In genomic region chr9:92685022-92685421, GRCh38 we compare ENCODE assay signal across 27 cellular contexts.
"Had no signal": no experiment of that assay in that cellular context is flagged by ENCODE, and none has a peak within 500 bp of the region (broad histone marks: within the 10 kb centered on the region; RNA-seq: fewer than 3 reads in every experiment).

No MANE protein-coding gene starts in this region.

- H3K4me1 ChIP-seq: heart right ventricle, pancreas, prostate gland, sigmoid colon, upper lobe of left lung had no signal

- H3K9me3 ChIP-seq: pancreas, prostate gland, vagina had no signal

- H3K27ac ChIP-seq: epithelial cell of prostate, heart right ventricle, pancreas, prostate gland, sigmoid colon, upper lobe of left lung, vagina had no signal

- H3K4me3 Mint-ChIP-seq: activated CD4-positive, alpha-beta T cell treated with anti-CD3 and anti-CD28 coated beads for 36 hours; activated CD8-positive, alpha-beta T cell treated with anti-CD3 and anti-CD28 coated beads, Interleukin-2, amount 10 ng/mL, durations not matched to agents 7 days and 5 days; activated naive CD4-positive, alpha-beta T cell treated with anti-CD3 and anti-CD28 coated beads for 36 hours; activated naive CD8-positive, alpha-beta T cell treated with anti-CD3 and anti-CD28 coated beads, Interleukin-2, amount 10 ng/mL, durations not matched to agents 7 days and 5 days; dendritic cell treated with granulocyte-macrophage colony-stimulating factor and Interleukin-4, amounts not matched to agents 40 ng/mL and 50 ng/mL, for 4 days; naive thymus-derived CD4-positive, alpha-beta T cell; stimulated activated memory B cell treated with anti-CD40 and anti-IgM and Interleukin-4, amounts not matched to agents 10 μg/mL and 1 μg/mL and 100 μg/mL, for 72 hours; stimulated activated naive CD8-positive, alpha-beta T cell treated with anti-CD3 and anti-CD28 coated beads, Interleukin-15, amount 100 ng/mL, for 72 hours; T-helper 2 cell treated with Interferon-gamma antibody and Interleukin-4, amounts not matched to agents 5 μg/mL and 100 μg/mL, for 36 hours had no signal

- H3K27me3 ChIP-seq: heart right ventricle, pancreas, sigmoid colon, upper lobe of left lung, vagina had no signal

- H3K4me1 Mint-ChIP-seq: activated CD4-positive, alpha-beta T cell treated with anti-CD3 and anti-CD28 coated beads for 36 hours; activated naive CD8-positive, alpha-beta T cell treated with anti-CD3 and anti-CD28 coated beads, Interleukin-2, amount 10 ng/mL, durations not matched to agents 7 days and 5 days; naive thymus-derived CD4-positive, alpha-beta T cell had no signal

- H3K36me3 ChIP-seq: esophagus squamous epithelium, heart right ventricle, pancreas, prostate gland, sigmoid colon, upper lobe of left lung, vagina had no signal

- H3K27me3 Mint-ChIP-seq: activated CD4-positive, alpha-beta T cell treated with anti-CD3 and anti-CD28 coated beads for 36 hours; dendritic cell treated with granulocyte-macrophage colony-stimulating factor and Interleukin-4, amounts not matched to agents 40 ng/mL and 50 ng/mL, for 4 days; stimulated activated memory B cell treated with anti-CD40 and anti-IgM and Interleukin-4, amounts not matched to agents 10 μg/mL and 1 μg/mL and 100 μg/mL, for 72 hours; stimulated activated naive CD8-positive, alpha-beta T cell treated with anti-CD3 and anti-CD28 coated beads, Interleukin-15, amount 100 ng/mL, for 72 hours had no signal

- H3K4me3 ChIP-seq: esophagus squamous epithelium, heart right ventricle, pancreas, prostate gland, sigmoid colon, upper lobe of left lung, vagina had no signal

- DNase-seq: activated CD4-positive, alpha-beta T cell treated with anti-CD3 and anti-CD28 coated beads for 36 hours; activated CD4-positive, CD25-positive, alpha-beta regulatory T cell; activated CD8-positive, alpha-beta T cell treated with anti-CD3 and anti-CD28 coated beads, Interleukin-2, amount 10 ng/mL, durations not matched to agents 7 days and 5 days; activated effector memory CD4-positive, alpha-beta T cell treated with anti-CD3 and anti-CD28 coated beads, Interleukin-2, amount 50 U/mL, for 16 hours; activated naive CD4-positive, alpha-beta T cell treated with anti-CD3 and anti-CD28 coated beads for 36 hours; activated naive CD8-positive, alpha-beta T cell treated with anti-CD3 and anti-CD28 coated beads, Interleukin-2, amount 10 ng/mL, durations not matched to agents 7 days and 5 days; central memory CD4-positive, alpha-beta T cell; esophagus squamous epithelium; foreskin melanocyte; heart right ventricle; midbrain; naive thymus-derived CD4-positive, alpha-beta T cell; pancreas; retina; sigmoid colon; small intestine; stimulated activated CD4-positive, alpha-beta T cell treated with anti-CD3 and anti-CD28 coated beads, Interleukin-4, amount 100 ng/mL, for 4 hours; stimulated activated CD8-positive, alpha-beta memory T cell treated with anti-CD3 and anti-CD28 coated beads, Interleukin-4, amount 100 ng/mL, for 48 hours; stimulated activated naive CD8-positive, alpha-beta T cell treated with anti-CD3 and anti-CD28 coated beads, Interleukin-15, amount 100 ng/mL, for 72 hours; substantia nigra; upper lobe of left lung had no signal

- H3K27ac Mint-ChIP-seq: activated CD4-positive, alpha-beta T cell treated with anti-CD3 and anti-CD28 coated beads for 36 hours; activated CD8-positive, alpha-beta T cell treated with anti-CD3 and anti-CD28 coated beads, Interleukin-2, amount 10 ng/mL, durations not matched to agents 7 days and 5 days; activated naive CD4-positive, alpha-beta T cell treated with anti-CD3 and anti-CD28 coated beads for 36 hours; activated naive CD8-positive, alpha-beta T cell treated with anti-CD3 and anti-CD28 coated beads, Interleukin-2, amount 10 ng/mL, durations not matched to agents 7 days and 5 days; dendritic cell treated with granulocyte-macrophage colony-stimulating factor and Interleukin-4, amounts not matched to agents 40 ng/mL and 50 ng/mL, for 4 days; naive thymus-derived CD4-positive, alpha-beta T cell; stimulated activated memory B cell treated with anti-CD40 and anti-IgM and Interleukin-4, amounts not matched to agents 10 μg/mL and 1 μg/mL and 100 μg/mL, for 72 hours; stimulated activated naive CD8-positive, alpha-beta T cell treated with anti-CD3 and anti-CD28 coated beads, Interleukin-15, amount 100 ng/mL, for 72 hours; T-helper 2 cell treated with Interferon-gamma antibody and Interleukin-4, amounts not matched to agents 5 μg/mL and 100 μg/mL, for 36 hours had no signal
